Comparison of ENCODE assay signal across 22 cellular contexts in genomic region chr4:75634951-75635350, GRCh38. TPM values are rescaled to one million over a fixed set of nuclear protein-coding genes. Genes with fewer than 3 reads are reported as not detected.
"Had no signal": no experiment of that assay in that cellular context is flagged by ENCODE, and none has a peak within 500 bp of the region (broad histone marks: within the 10 kb centered on the region; RNA-seq: fewer than 3 reads in every experiment).

No MANE protein-coding gene starts in this region.

- H3K27me3 Mint-ChIP-seq: activated B cell treated with CpG ODN at 0.5 μM for 24 hours; activated CD4-positive, alpha-beta memory T cell treated with anti-CD3 and anti-CD28 coated beads for 36 hours; naive B cell; T-cell had no signal

- H3K27ac Mint-ChIP-seq: activated B cell treated with CpG ODN at 0.5 μM for 24 hours; activated CD4-positive, alpha-beta memory T cell treated with anti-CD3 and anti-CD28 coated beads for 36 hours; activated naive CD4-positive, alpha-beta T cell treated with anti-CD3 and anti-CD28 coated beads for 36 hours; activated naive CD8-positive, alpha-beta T cell treated with anti-CD3 and anti-CD28 coated beads, Interleukin-2, amount 50 U/mL, for 24 hours; progenitor cell of endocrine pancreas; T-cell had no signal

- H3K36me3 Mint-ChIP-seq: naive B cell, T-cell had no signal

- H3K27me3 ChIP-seq: breast epithelium, suprapubic skin, transverse colon, uterus had no signal

- DNase-seq: activated B cell treated with CpG ODN at 0.5 μM for 24 hours; activated CD4-positive, alpha-beta memory T cell treated with anti-CD3 and anti-CD28 coated beads for 36 hours; activated CD4-positive, alpha-beta T cell treated with anti-CD3 and anti-CD28 coated beads for 4 hours; activated naive CD4-positive, alpha-beta T cell treated with anti-CD3 and anti-CD28 coated beads for 36 hours; activated naive CD8-positive, alpha-beta T cell treated with anti-CD3 and anti-CD28 coated beads, Interleukin-2, amount 50 U/mL, for 24 hours; aorta; cortex of kidney; erythroblast; foreskin melanocyte; head of caudate nucleus; left ventricle myocardium superior; mucosa of descending colon; naive B cell; stimulated activated naive CD8-positive, alpha-beta T cell treated with anti-CD3 and anti-CD28 coated beads, Interleukin-15, Interleukin-2, amounts not matched to agents 100 U/mL and 50 U/mL, for 24 hours; T-cell; transverse colon; uterus had no signal

- H3K4me1 ChIP-seq: breast epithelium, uterus had no signal

- H3K4me3 Mint-ChIP-seq: activated B cell treated with CpG ODN at 0.5 μM for 24 hours; activated CD4-positive, alpha-beta memory T cell treated with anti-CD3 and anti-CD28 coated beads for 36 hours; activated naive CD4-positive, alpha-beta T cell treated with anti-CD3 and anti-CD28 coated beads for 36 hours; activated naive CD8-positive, alpha-beta T cell treated with anti-CD3 and anti-CD28 coated beads, Interleukin-2, amount 50 U/mL, for 24 hours; neural crest cell; T-cell had no signal

- H3K27ac ChIP-seq: breast epithelium, suprapubic skin, transverse colon, uterus had no signal

- H3K36me3 ChIP-seq: breast epithelium, suprapubic skin, transverse colon, uterus had no signal

- H3K4me3 ChIP-seq: breast epithelium, mucosa of descending colon, suprapubic skin, transverse colon, uterus had no signal

- H3K9me3 Mint-ChIP-seq: activated B cell treated with CpG ODN at 0.5 μM for 24 hours; activated CD4-positive, alpha-beta memory T cell treated with anti-CD3 and anti-CD28 coated beads for 36 hours; activated naive CD4-positive, alpha-beta T cell treated with anti-CD3 and anti-CD28 coated beads for 36 hours; activated naive CD8-positive, alpha-beta T cell treated with anti-CD3 and anti-CD28 coated beads, Interleukin-2, amount 50 U/mL, for 24 hours; naive B cell; neural crest cell; T-cell had no signal

- ATAC-seq: activated naive CD8-positive, alpha-beta T cell treated with anti-CD3 and anti-CD28 coated beads, Interleukin-2, amount 50 U/mL, for 24 hours; left ventricle myocardium superior; mucosa of descending colon; stimulated activated naive CD8-positive, alpha-beta T cell treated with anti-CD3 and anti-CD28 coated beads, Interleukin-15, Interleukin-2, amounts not matched to agents 100 U/mL and 50 U/mL, for 24 hours; T-cell had no signal

- H3K9me3 ChIP-seq: breast epithelium, mucosa of descending colon, suprapubic skin, transverse colon, uterus had no signal

RNA-seq across cellular contexts. Expression of gene CDKL2, which starts 4.6 kb away (rescaled TPM):
- total RNA-seq: activated B cell treated with CpG ODN at 0.5 μM for 24 hours, skeletal muscle tissue had no signal
